ENCODE assay signal across 1 cellular context in the genomic region with DNA sequence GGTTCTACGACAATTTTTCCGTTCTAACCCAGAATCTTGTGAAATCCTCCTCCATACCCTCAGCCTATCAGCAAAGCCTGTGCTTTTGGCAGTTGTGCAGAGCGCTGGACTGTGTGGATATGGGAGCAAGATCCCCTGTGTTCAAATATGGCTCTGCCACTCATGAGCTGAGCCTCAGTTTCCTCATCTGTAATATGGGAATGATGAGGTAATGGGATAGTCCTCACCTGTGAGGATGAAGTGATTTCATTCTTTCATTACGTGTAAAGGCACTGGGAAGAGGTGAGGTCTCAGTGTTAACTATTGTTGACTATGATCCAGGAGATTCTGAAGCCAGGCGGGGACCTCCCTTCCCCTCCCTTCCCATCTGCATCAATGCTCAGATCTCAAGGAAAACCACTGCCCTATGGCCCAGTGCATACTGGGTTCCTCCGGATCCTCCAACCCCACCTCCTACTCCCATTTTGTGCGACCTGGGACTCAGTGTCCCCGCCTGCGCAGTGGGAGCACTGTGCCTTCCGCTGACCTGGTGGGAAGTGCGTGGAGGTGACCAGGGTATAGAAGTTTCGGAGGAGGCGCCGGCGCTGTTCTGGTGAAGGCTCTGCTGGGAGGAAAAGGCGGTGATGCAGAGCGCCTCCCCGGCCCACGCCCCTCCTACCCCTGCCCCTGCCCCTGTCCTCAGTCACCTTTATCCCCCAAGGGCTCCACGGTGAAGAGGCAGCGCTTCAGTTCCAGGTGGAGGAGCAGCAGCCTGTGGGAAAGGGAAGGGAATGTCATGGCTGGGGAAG.
TF ChIP-seq lines count a peak whose summit lies in the region.

No MANE protein-coding gene starts in this region.

TF ChIP-seq in IMR-90, 13 proteins besides CTCF, POLR2A, EP300 and RAD21:
- TF ChIP-seq RCOR1 (IDR thresholded peaks at IDR 0.05; ENCODE audit: insufficient replicate concordance, low read length) (no peak), RFX5 (IDR thresholded peaks at IDR 0.05; ENCODE audit: low read depth, low read length) (no peak), CEBPB (IDR thresholded peaks at IDR 0.05; ENCODE audit: low read depth, low read length) (no peak), BHLHE40 (IDR thresholded peaks at IDR 0.05; ENCODE audit: low read depth, low read length) (no peak), CHD1 (IDR thresholded peaks at IDR 0.05; ENCODE audit: low read depth, low read length) (no peak), FOS (IDR thresholded peaks at IDR 0.05; ENCODE audit: low read depth, low read length) (no peak), MAZ (IDR thresholded peaks at IDR 0.05; ENCODE audit: borderline replicate concordance, low read depth, low read length) (no peak), NFE2L2 (IDR thresholded peaks at IDR 0.05; ENCODE audit: low read depth, low read length) (no peak), SMC3 (IDR thresholded peaks at IDR 0.05; ENCODE audit: low read depth, low read length) (no peak), MAFK (IDR thresholded peaks at IDR 0.05; ENCODE audit: low read depth, low read length) (no peak), MXI1 (IDR thresholded peaks at IDR 0.05; ENCODE audit: borderline replicate concordance, low read depth, low read length) (no peak)
- TF ChIP-seq, protein P1, sequence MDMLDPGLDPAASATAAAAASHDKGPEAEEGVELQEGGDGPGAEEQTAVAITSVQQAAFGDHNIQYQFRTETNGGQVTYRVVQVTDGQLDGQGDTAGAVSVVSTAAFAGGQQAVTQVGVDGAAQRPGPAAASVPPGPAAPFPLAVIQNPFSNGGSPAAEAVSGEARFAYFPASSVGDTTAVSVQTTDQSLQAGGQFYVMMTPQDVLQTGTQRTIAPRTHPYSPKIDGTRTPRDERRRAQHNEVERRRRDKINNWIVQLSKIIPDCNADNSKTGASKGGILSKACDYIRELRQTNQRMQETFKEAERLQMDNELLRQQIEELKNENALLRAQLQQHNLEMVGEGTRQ (IDR thresholded peaks at IDR 0.05; ENCODE audit: low read depth, low read length) = no peak
- TF ChIP-seq, protein P2, sequence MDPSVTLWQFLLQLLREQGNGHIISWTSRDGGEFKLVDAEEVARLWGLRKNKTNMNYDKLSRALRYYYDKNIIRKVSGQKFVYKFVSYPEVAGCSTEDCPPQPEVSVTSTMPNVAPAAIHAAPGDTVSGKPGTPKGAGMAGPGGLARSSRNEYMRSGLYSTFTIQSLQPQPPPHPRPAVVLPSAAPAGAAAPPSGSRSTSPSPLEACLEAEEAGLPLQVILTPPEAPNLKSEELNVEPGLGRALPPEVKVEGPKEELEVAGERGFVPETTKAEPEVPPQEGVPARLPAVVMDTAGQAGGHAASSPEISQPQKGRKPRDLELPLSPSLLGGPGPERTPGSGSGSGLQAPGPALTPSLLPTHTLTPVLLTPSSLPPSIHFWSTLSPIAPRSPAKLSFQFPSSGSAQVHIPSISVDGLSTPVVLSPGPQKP (IDR thresholded peaks at IDR 0.05; ENCODE audit: borderline replicate concordance, low read depth, low read length) = no peak
